In genomic region chr3:160755776-160756304, GRCh38 we compare ENCODE assay signal across 9 cellular contexts. TPM values are rescaled to one million over a fixed set of nuclear protein-coding genes. Genes with fewer than 3 reads are reported as not detected.
DNase-seq lines count a peak whose midpoint lies in the region; ATAC-seq, FAIRE-seq and TF ChIP-seq lines count a peak whose summit lies in the region.
"Had no signal": no experiment of that assay in that cellular context is flagged by ENCODE, and none has a peak within 500 bp of the region (broad histone marks: within the 10 kb centered on the region; RNA-seq: fewer than 3 reads in every experiment).

Gene PPM1L (plus strand): TSS chr3:160756231.

- peak within 1 kb of the TSS; percentile 79 for H3K27ac Mint-ChIP-seq in CD8-positive, alpha-beta T cell

- H2BK120ac ChIP-seq in neuronal stem cell (ENCODE audit: low read depth, low read length), result peak within 1 kb of the TSS; percentile 54

- TF ChIP-seq POLR2A in tibial nerve (IDR thresholded peaks at IDR 0.05), result no peak

- peak within 1 kb of the TSS; percentile 99 for H2AFZ ChIP-seq in neuronal stem cell (ENCODE audit: low read length)

- H3K4me1 Mint-ChIP-seq in CD8-positive, alpha-beta T cell (ENCODE audit: low read depth), result peaks cover 33% of the 10 kb centered on the region

- peaks cover 16% of the 10 kb centered on the region for H3K27me3 Mint-ChIP-seq in CD8-positive, alpha-beta T cell (ENCODE audit: low read depth)

- peak; percentile 29 to 80 (median 60) for DNase-seq in CD8-positive, alpha-beta T cell
- DNase-seq in Panc1 (ENCODE audit: low read depth, low spot score), result no peak
- peak; percentile 16 to 58 (median 33) for DNase-seq in activated naive CD4-positive, alpha-beta T cell (lab: John Stamatoyannopoulos, UW)
- DNase-seq in frontal cortex (ENCODE audit: low spot score in 2 of 2), result peak; percentile 27 to 40
- peak; percentile 70 for DNase-seq in neuronal stem cell (ENCODE audit: low spot score)
- peak; percentile 12 to 18 for DNase-seq in tibial nerve (ENCODE audit: low spot score in 2 of 2)

- H3K36me3 ChIP-seq in CD8-positive, alpha-beta T cell (ENCODE audit: insufficient read depth, low read length), result no peaks in the 10 kb centered on the region
- H3K36me3 ChIP-seq in Panc1 (ENCODE audit: control insufficient read depth, insufficient read depth, low read length) (no peaks in the 10 kb centered on the region), neuronal stem cell (replicated peaks in 1 of 2; ENCODE audit: control insufficient read depth in 2 of 2, insufficient read depth in 2 of 2, low read length in 2 of 2) (no peaks in the 10 kb centered on the region), tibial nerve (no peaks in the 10 kb centered on the region)

- CTCF ChIA-PET in CD8-positive, alpha-beta T cell (lab: Charles Lee), result no interaction called here
- CTCF ChIA-PET in Panc1 (lab: Charles Lee), result no interaction called here

- H3K9me3 ChIP-seq in CD8-positive, alpha-beta T cell (ENCODE audit: low read length), result no peaks in the 10 kb centered on the region
- H3K9me3 ChIP-seq in Panc1 (ENCODE audit: control insufficient read depth, insufficient read depth, low read depth, low read length), result no peaks in the 10 kb centered on the region
- no peaks in the 10 kb centered on the region for H3K9me3 ChIP-seq in neuronal stem cell (replicated peaks in 1 of 2; ENCODE audit: control insufficient read depth in 2 of 2, insufficient read depth in 1 of 2, low read depth in 1 of 2, low read length in 2 of 2)
- H3K9me3 ChIP-seq in tibial nerve, result no peaks in the 10 kb centered on the region

- H3K14ac ChIP-seq in neuronal stem cell (ENCODE audit: low read length), result no peak within 1 kb of the TSS

- peak within 1 kb of the TSS; percentile 45 for H3K23ac ChIP-seq in neuronal stem cell (ENCODE audit: low read depth, low read length, poor library complexity)

- peak within 1 kb of the TSS; percentile 79 for H3K4me3 ChIP-seq in CD8-positive, alpha-beta T cell (ENCODE audit: low read depth, low read length)
- H3K4me3 ChIP-seq in Panc1 (ENCODE audit: low read depth in 2 of 2, low read length in 2 of 2) (peak within 1 kb of the TSS; percentile 84 to 93), neuronal stem cell (ENCODE audit: low read length in 2 of 2) (peak within 1 kb of the TSS; percentile 69 to 95), tibial nerve (peak within 1 kb of the TSS; percentile 71 to 78 (median 74))

- H3K27me3 ChIP-seq in CD8-positive, alpha-beta T cell (ENCODE audit: insufficient read depth, low read length), result no peaks in the 10 kb centered on the region
- H3K27me3 ChIP-seq in Panc1 (ENCODE audit: control insufficient read depth, insufficient read depth, low read length) (no peaks in the 10 kb centered on the region), neuronal stem cell (ENCODE audit: control insufficient read depth in 3 of 3, insufficient read depth in 3 of 3, low read depth in 1 of 3, low read length in 3 of 3) (peaks cover 0 to 5% (median 0%) of the 10 kb centered on the region in 3 experiments), tibial nerve (no peaks in the 10 kb centered on the region)

- H3K4me3 Mint-ChIP-seq in CD8-positive, alpha-beta T cell, result peak within 1 kb of the TSS; percentile 90

- H3K18ac ChIP-seq in neuronal stem cell (ENCODE audit: low read length), result peak within 1 kb of the TSS; percentile 90

- no peak within 1 kb of the TSS for H3K4ac ChIP-seq in neuronal stem cell (ENCODE audit: low read length)

- no TSS peak for BruUV-seq in Panc1 (replicated peaks; lab: Mats Ljungman, UMichigan)

- no CpG with 5 or more reads among the region's 64 CpGs for WGBS in neuronal stem cell (ENCODE audit: extremely low coverage in 2 of 2, insufficient read length in 2 of 2, insufficient replicate concordance in 1 of 2), 2 donors
- WGBS in tibial nerve, 2 donors, result 0% methylated on average over 17 to 64 of the region's 64 CpGs

- peak within 1 kb of the TSS; percentile 86 for H2BK15ac ChIP-seq in neuronal stem cell (ENCODE audit: low read length)

- no peaks in the 10 kb centered on the region for H3K9me3 Mint-ChIP-seq in CD8-positive, alpha-beta T cell

- intact Hi-C loops in CD8-positive, alpha-beta T cell (cut with DNase I, micrococcal nuclease), result loop anchor here (1.0 to 10.0 kb wide), 6 partner anchors 191 to 465 kb away; partner anchors contain the start of genes KPNA4 (in 2 of the 2), IFT80 (in 1 of the 2), NMD3 (in 1 of the 2) and SMC4 (in 1 of the 2)
- intact Hi-C loops in Panc1 (cut with micrococcal nuclease; ENCODE audit: unreplicated experiment), result loop anchor here (10.0 kb wide), 1 partner anchor 179 kb away; no protein-coding TSS in a partner anchor

- H3K36me3 Mint-ChIP-seq in CD8-positive, alpha-beta T cell, result peaks cover 10% of the 10 kb centered on the region

- peak within 1 kb of the TSS; percentile 7 for H4K91ac ChIP-seq in neuronal stem cell (ENCODE audit: low read depth, low read length, poor library complexity)

- no peak for FAIRE-seq in frontal cortex (lab: Jason Lieb, UNC)
- FAIRE-seq: endometrium had no signal

- peak within 1 kb of the TSS; percentile 2 for H2AK5ac ChIP-seq in neuronal stem cell (ENCODE audit: low read depth, low read length)

- H3K79me1 ChIP-seq in neuronal stem cell (ENCODE audit: low read depth, low read length), result no peaks in the 10 kb centered on the region

- H3K9ac ChIP-seq in neuronal stem cell (ENCODE audit: low read depth, low read length, poor library complexity), result peak within 1 kb of the TSS; percentile 92

- H3K4me2 ChIP-seq in neuronal stem cell (ENCODE audit: insufficient read depth, low read length, poor library complexity, severe bottlenecking), result peak within 1 kb of the TSS; percentile 91

- no peak for TF ChIP-seq CTCF in CD8-positive, alpha-beta T cell (IDR thresholded peaks at IDR 0.05)
- no peak for TF ChIP-seq CTCF in Panc1 (IDR thresholded peaks at IDR 0.05)
- no peak for TF ChIP-seq CTCF in tibial nerve (IDR thresholded peaks at IDR 0.05)

- no peak within 1 kb of the TSS for H2BK12ac ChIP-seq in neuronal stem cell (ENCODE audit: low read length)

- in situ Hi-C loops in Panc1 (cut with HindIII; ENCODE audit: low pct_unique_long_range_greater_than_20kb, low sequenced_read_pairs), result no loop called here

- peaks cover 26% of the 10 kb centered on the region for H3K4me1 ChIP-seq in CD8-positive, alpha-beta T cell (ENCODE audit: insufficient read depth, low read length)
- H3K4me1 ChIP-seq in Panc1 (ENCODE audit: control insufficient read depth, insufficient read depth, low read length), result peaks cover 28% of the 10 kb centered on the region
- H3K4me1 ChIP-seq in neuronal stem cell (ENCODE audit: control insufficient read depth in 2 of 2, insufficient read depth in 1 of 2, low read depth in 1 of 2, low read length in 2 of 2), result peaks cover 2 to 5% of the 10 kb centered on the region in 2 donors
- H3K4me1 ChIP-seq in tibial nerve, result peaks cover 0 to 32% (median 17%) of the 10 kb centered on the region in 4 donors

- TF ChIP-seq EP300 in tibial nerve (IDR thresholded peaks at IDR 0.05), result peak in 1 of 2 donors; percentile 4

- H3K27ac ChIP-seq in CD8-positive, alpha-beta T cell (ENCODE audit: low read depth, low read length), result peak within 1 kb of the TSS; percentile 66
- peak within 1 kb of the TSS; percentile 95 for H3K27ac ChIP-seq in Panc1 (ENCODE audit: low read length)
- H3K27ac ChIP-seq in neuronal stem cell (replicated peaks; ENCODE audit: low read length), result peak within 1 kb of the TSS; percentile 69
- H3K27ac ChIP-seq in tibial nerve, result peak within 1 kb of the TSS; percentile 76 to 92 (median 92)

- peak within 1 kb of the TSS; percentile 72 for H2BK5ac ChIP-seq in neuronal stem cell (ENCODE audit: low read length)

- peak; percentile 43 for ATAC-seq in CD8-positive, alpha-beta T cell
- ATAC-seq in GM19351 (IDR thresholded peaks at IDR 0.05; ENCODE audit: unreplicated experiment) (peak; percentile 46), HG03457 (IDR thresholded peaks at IDR 0.05; ENCODE audit: unreplicated experiment) (peak; percentile 42), Panc1 (peak; percentile 49)

- POLR2A ChIA-PET in CD8-positive, alpha-beta T cell (lab: Charles Lee), result interaction anchor here (0.9 to 1.4 kb wide), 4 partner anchors 10 to 563 kb away, joined by 3 to 5 read pairs (median 4); partner anchors contain the start of genes KPNA4 and NMD3
- POLR2A ChIA-PET in Panc1 (lab: Charles Lee), result interaction anchor here (0.6 to 0.7 kb wide), 3 partner anchors 80 to 90 kb away, joined by 3 to 5 read pairs (median 4); no protein-coding TSS in a partner anchor

- H4K8ac ChIP-seq in neuronal stem cell (ENCODE audit: low read depth, low read length), result peak within 1 kb of the TSS; percentile 54

RNA-seq across cellular contexts. Expression of gene PPM1L, which starts in this region (rescaled TPM):
- total RNA-seq in CD8-positive, alpha-beta T cell, result 1 to 10 TPM; 1.8 to 2.9 TPM
- total RNA-seq in Panc1 (2021; ENCODE audit: unreplicated experiment), result 23.8 TPM
- 8.3 TPM for polyA plus RNA-seq in Panc1 (2012; ENCODE audit: insufficient read length)
- total RNA-seq in frontal cortex, result 63.2 TPM
- 6.8 TPM for polyA plus RNA-seq in neuronal stem cell (2013, experiment 1 of 2)
- 7.1 TPM for polyA plus RNA-seq in neuronal stem cell (2013, experiment 2 of 2)
- total RNA-seq in tibial nerve, result 10 to 100 TPM; 13.2 to 41.0 (median 24.3) TPM
